Comparison of ENCODE assay signal across 10 cellular contexts in the genomic region with DNA sequence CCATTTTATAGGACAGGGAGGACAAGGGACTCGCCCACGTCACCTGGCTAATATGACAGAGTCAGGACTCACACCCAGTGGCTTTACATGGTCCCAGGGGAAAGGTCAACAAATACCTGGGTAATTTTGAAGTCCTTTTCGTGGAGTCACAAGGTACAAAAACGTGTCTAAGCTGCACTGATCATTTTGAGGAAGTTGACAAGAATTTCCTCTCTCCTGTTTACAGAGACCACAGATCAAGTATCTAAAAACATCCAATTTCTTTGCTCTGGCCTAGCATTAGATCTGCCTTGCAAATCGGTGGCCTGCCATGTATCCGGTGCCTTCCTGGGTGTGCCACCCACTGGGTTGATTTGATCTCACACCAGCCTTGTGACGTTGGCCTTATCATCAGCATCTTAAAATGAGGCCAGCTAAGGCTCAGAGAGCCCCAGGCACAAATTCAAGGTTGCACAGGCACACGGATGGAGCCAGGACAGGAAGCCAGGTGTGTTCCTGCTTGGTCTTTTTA. TPM values are rescaled to one million over a fixed set of nuclear protein-coding genes. Genes with fewer than 3 reads are reported as not detected.
DNase-seq lines count a peak whose midpoint lies in the region; ATAC-seq and TF ChIP-seq lines count a peak whose summit lies in the region.
"Had no signal": no experiment of that assay in that cellular context is flagged by ENCODE, and none has a peak within 500 bp of the region (broad histone marks: within the 10 kb centered on the region; RNA-seq: fewer than 3 reads in every experiment).

No MANE protein-coding gene starts in this region.

- peak overlapping the region; percentile 70 for H3K27ac Mint-ChIP-seq in activated CD4-positive, alpha-beta memory T cell treated with anti-CD3 and anti-CD28 coated beads for 36 hours
- H3K27ac Mint-ChIP-seq in neural crest cell (ENCODE audit: unreplicated experiment): peak overlapping the region; percentile 85

- no peaks in the 10 kb centered on the region for H3K9me3 Mint-ChIP-seq in activated CD4-positive, alpha-beta memory T cell treated with anti-CD3 and anti-CD28 coated beads for 36 hours
- no peaks in the 10 kb centered on the region for H3K9me3 Mint-ChIP-seq in neural crest cell

- peaks cover 54% of the 10 kb centered on the region for H3K4me1 Mint-ChIP-seq in activated CD4-positive, alpha-beta memory T cell treated with anti-CD3 and anti-CD28 coated beads for 36 hours (ENCODE audit: low read depth)
- H3K4me1 Mint-ChIP-seq in neural crest cell: peaks cover 31% of the 10 kb centered on the region

- H3K36me3 Mint-ChIP-seq in activated CD4-positive, alpha-beta memory T cell treated with anti-CD3 and anti-CD28 coated beads for 36 hours: no peaks in the 10 kb centered on the region
- no peaks in the 10 kb centered on the region for H3K36me3 Mint-ChIP-seq in neural crest cell (ENCODE audit: low read depth)

- peak; percentile 71 for DNase-seq in activated CD4-positive, alpha-beta memory T cell treated with anti-CD3 and anti-CD28 coated beads for 36 hours
- DNase-seq in neural crest cell (ENCODE audit: low read depth, low spot score) (no peak), HuH-7.5 (ENCODE audit: low spot score) (no peak), anterior cingulate cortex (lab: John Stamatoyannopoulos, UW) (no peak)
- DNase-seq: left lung, NCI-H2081 treated with DMSO at 0.1 percent for 48 hours had no signal

- peak overlapping the region; percentile 74 for H3K27ac ChIP-seq in KOPT-K1 (ENCODE audit: low read depth, low read length, poor library complexity, severe bottlenecking)
- H3K27ac ChIP-seq: left lung had no signal

- H3K9me3 ChIP-seq in KOPT-K1 (ENCODE audit: insufficient read depth, low read length, poor library complexity, severe bottlenecking): no peaks in the 10 kb centered on the region
- H3K9me3 ChIP-seq: left lung had no signal

- peak; percentile 68 for ATAC-seq in GM18520 (IDR thresholded peaks at IDR 0.05; ENCODE audit: unreplicated experiment)
- ATAC-seq in GM18502 (IDR thresholded peaks at IDR 0.05; ENCODE audit: poor library complexity, unreplicated experiment): no peak
- no peak for ATAC-seq in HG02678 (IDR thresholded peaks at IDR 0.05; ENCODE audit: unreplicated experiment)
- ATAC-seq: left lung had no signal

- POLR2A ChIA-PET in activated CD4-positive, alpha-beta memory T cell treated with anti-CD3 and anti-CD28 coated beads for 36 hours (lab: Charles Lee): no interaction called here

- TF ChIP-seq CTCF in neural crest cell (conservative IDR thresholded peaks at IDR 0.05): no peak

- H3K4me3 Mint-ChIP-seq in activated CD4-positive, alpha-beta memory T cell treated with anti-CD3 and anti-CD28 coated beads for 36 hours: no peak overlapping the region
- H3K4me3 Mint-ChIP-seq in neural crest cell: no peak overlapping the region

- intact Hi-C loops in activated CD4-positive, alpha-beta memory T cell treated with anti-CD3 and anti-CD28 coated beads for 36 hours (cut with micrococcal nuclease): loop anchor here (2.0 kb wide), 1 partner anchor 15 kb away; no protein-coding TSS in a partner anchor

- H3K27me3 Mint-ChIP-seq in activated CD4-positive, alpha-beta memory T cell treated with anti-CD3 and anti-CD28 coated beads for 36 hours: no peaks in the 10 kb centered on the region
- no peaks in the 10 kb centered on the region for H3K27me3 Mint-ChIP-seq in neural crest cell (ENCODE audit: low read depth)

- CTCF ChIA-PET in activated CD4-positive, alpha-beta memory T cell treated with anti-CD3 and anti-CD28 coated beads for 36 hours (lab: Charles Lee): interaction anchor here (1.8 kb wide), 1 partner anchor 23 kb away, joined by 8 read pairs; no protein-coding TSS in a partner anchor

- H3K36me3 ChIP-seq in KOPT-K1 (ENCODE audit: insufficient read depth, low read length): no peaks in the 10 kb centered on the region
- H3K36me3 ChIP-seq: left lung had no signal

RNA-seq across cellular contexts. Expression of a gene that starts 17.6 kb away (rescaled TPM):
- 10 to 100 TPM; 26.5 to 32.0 TPM for total RNA-seq in activated CD4-positive, alpha-beta memory T cell treated with anti-CD3 and anti-CD28 coated beads for 36 hours
- total RNA-seq in neural crest cell: 13.3 and 15.4 TPM in 2 replicates

RNA-seq across cellular contexts. Expression of a gene that starts 53.9 kb away (rescaled TPM):
- total RNA-seq in activated CD4-positive, alpha-beta memory T cell treated with anti-CD3 and anti-CD28 coated beads for 36 hours: 10 to 100 TPM; 15.2 to 17.4 TPM
- total RNA-seq in neural crest cell: 179 and 191 TPM in 2 replicates
